ENCODE assay signal across 12 cellular contexts in genomic region chr1:99704356-99704816, GRCh38. TPM values are rescaled to one million over a fixed set of nuclear protein-coding genes. Genes with fewer than 3 reads are reported as not detected.
DNase-seq lines count a peak whose midpoint lies in the region; ATAC-seq lines count a peak whose summit lies in the region.
"Had no signal": no experiment of that assay in that cellular context is flagged by ENCODE, and none has a peak within 500 bp of the region (broad histone marks: within the 10 kb centered on the region; RNA-seq: fewer than 3 reads in every experiment).

No MANE protein-coding gene starts in this region.

- H3K4me3 ChIP-seq in skeletal muscle satellite cell (ENCODE audit: low read length): peak overlapping the region; percentile 36
- no peak overlapping the region for H3K4me3 ChIP-seq in CD8-positive, alpha-beta memory T cell (ENCODE audit: low read length)

- no peaks in the 10 kb centered on the region for H3K36me3 Mint-ChIP-seq in activated T-helper 17 cell treated with anti-CD3 and anti-CD28 coated beads, Interleukin-2, amount 50 U/mL, for 72 hours (ENCODE audit: low read depth)
- H3K36me3 Mint-ChIP-seq in CD8-positive, alpha-beta memory T cell: peaks cover 0 to 3% (median 0%) of the 10 kb centered on the region in 3 donors
- H3K36me3 Mint-ChIP-seq: activated naive CD8-positive, alpha-beta T cell had no signal

- peak overlapping the region; percentile 75 for H3K27ac Mint-ChIP-seq in activated T-helper 17 cell treated with anti-CD3 and anti-CD28 coated beads, Interleukin-2, amount 50 U/mL, for 72 hours
- H3K27ac Mint-ChIP-seq in CD8-positive, alpha-beta memory T cell: no peak overlapping the region
- H3K27ac Mint-ChIP-seq: activated naive CD8-positive, alpha-beta T cell had no signal

- no peak overlapping the region for H3K27ac ChIP-seq in CD8-positive, alpha-beta memory T cell (ENCODE audit: low read depth, low read length)

- no peaks in the 10 kb centered on the region for H3K9me3 Mint-ChIP-seq in activated T-helper 17 cell treated with anti-CD3 and anti-CD28 coated beads, Interleukin-2, amount 50 U/mL, for 72 hours
- no peaks in the 10 kb centered on the region for H3K9me3 Mint-ChIP-seq in CD8-positive, alpha-beta memory T cell

- DNase-seq in activated naive CD4-positive, alpha-beta T cell treated with Interleukin-2 at 50 U/mL for 16 hours: peak; percentile 3
- DNase-seq in activated naive CD4-positive, alpha-beta T cell treated with anti-CD3 and anti-CD28 coated beads, Interleukin-2, amount 50 U/mL, for 16 hours: no peak
- peak; percentile 21 for DNase-seq in NCI-H2171 treated with DMSO at 0.1 percent for 48 hours (lab: John Stamatoyannopoulos, UW)
- DNase-seq in CD8-positive, alpha-beta memory T cell: no peak
- no peak for DNase-seq in activated CD4-positive, alpha-beta T cell treated with anti-CD3 and anti-CD28 coated beads for 1 hour
- DNase-seq: DMS153, NCI-H226, T-helper 9 cell had no signal

- peak overlapping the region; percentile 38 for H3K4me2 ChIP-seq in skeletal muscle satellite cell (ENCODE audit: low read length)

- CTCF ChIA-PET in CD8-positive, alpha-beta memory T cell (lab: Charles Lee): interaction anchor here (1.4 to 2.2 kb wide), 2 partner anchors 10 to 20 kb away, joined by 3 to 7 read pairs; no protein-coding TSS in a partner anchor

- POLR2A ChIA-PET in CD8-positive, alpha-beta memory T cell (lab: Charles Lee): no interaction called here

- no peak for ATAC-seq in activated T-helper 17 cell treated with anti-CD3 and anti-CD28 coated beads, Interleukin-2, amount 50 U/mL, for 72 hours (replicated peaks)
- no peak for ATAC-seq in HG02973 (IDR thresholded peaks at IDR 0.05; ENCODE audit: unreplicated experiment)

- peaks cover 9% of the 10 kb centered on the region for H3K4me1 ChIP-seq in skeletal muscle satellite cell (ENCODE audit: control insufficient read depth, insufficient read depth, low read length)
- H3K4me1 ChIP-seq in CD8-positive, alpha-beta memory T cell (ENCODE audit: insufficient read depth, low read length): peaks cover 8% of the 10 kb centered on the region

- H3K4me1 Mint-ChIP-seq in activated T-helper 17 cell treated with anti-CD3 and anti-CD28 coated beads, Interleukin-2, amount 50 U/mL, for 72 hours: peaks cover 8% of the 10 kb centered on the region
- peaks cover 11 to 20% (median 19%) of the 10 kb centered on the region in 3 donors for H3K4me1 Mint-ChIP-seq in CD8-positive, alpha-beta memory T cell

- peaks cover 4% of the 10 kb centered on the region for H3K27me3 Mint-ChIP-seq in activated T-helper 17 cell treated with anti-CD3 and anti-CD28 coated beads, Interleukin-2, amount 50 U/mL, for 72 hours
- H3K27me3 Mint-ChIP-seq in CD8-positive, alpha-beta memory T cell: peaks cover 7 to 24% of the 10 kb centered on the region in 2 donors

- no peaks in the 10 kb centered on the region for H3K27me3 ChIP-seq in skeletal muscle satellite cell (ENCODE audit: control insufficient read depth, insufficient read depth, low read length)
- H3K27me3 ChIP-seq in CD8-positive, alpha-beta memory T cell (ENCODE audit: insufficient read depth, low read length, poor library complexity, severe bottlenecking): no peaks in the 10 kb centered on the region

- no peak overlapping the region for H3K9ac ChIP-seq in skeletal muscle satellite cell (ENCODE audit: low read depth, low read length)

- no peaks in the 10 kb centered on the region for H3K36me3 ChIP-seq in skeletal muscle satellite cell (ENCODE audit: insufficient read depth, low read length)
- H3K36me3 ChIP-seq in CD8-positive, alpha-beta memory T cell (ENCODE audit: insufficient read depth, low read length): no peaks in the 10 kb centered on the region

- H3K4me3 Mint-ChIP-seq in activated T-helper 17 cell treated with anti-CD3 and anti-CD28 coated beads, Interleukin-2, amount 50 U/mL, for 72 hours: peak overlapping the region; percentile 70
- H3K4me3 Mint-ChIP-seq in CD8-positive, alpha-beta memory T cell: peak overlapping the region in 1 of 7 donors; percentile 49
- H3K4me3 Mint-ChIP-seq: activated naive CD8-positive, alpha-beta T cell had no signal

- H3K9me3 ChIP-seq in skeletal muscle satellite cell (replicated peaks; ENCODE audit: low read length): no peaks in the 10 kb centered on the region
- H3K9me3 ChIP-seq in CD8-positive, alpha-beta memory T cell (ENCODE audit: low read length): no peaks in the 10 kb centered on the region

RNA-seq across cellular contexts. Expression of gene PALMD, which starts 58.5 kb away (rescaled TPM):
- not detected for total RNA-seq in activated T-helper 17 cell treated with anti-CD3 and anti-CD28 coated beads, Interleukin-2, amount 50 U/mL, for 72 hours
- 2.0 and 3.7 TPM in 2 replicates for total RNA-seq in skeletal muscle satellite cell (2012; rRNA removed)
- total RNA-seq in CD8-positive, alpha-beta memory T cell: not detected
- not detected for polyA plus RNA-seq in CD8-positive, alpha-beta memory T cell

Comparison
In these comparisons a context has a peak if more than half of its experiments do, and no peak if none do; other contexts are left out.
1. DNase-seq: peak in activated naive CD4-positive, alpha-beta T cell treated with Interleukin-2 at 50 U/mL for 16 hours (single experiment) and NCI-H2171 treated with DMSO at 0.1 percent for 48 hours (single experiment); none in activated naive CD4-positive, alpha-beta T cell treated with anti-CD3 and anti-CD28 coated beads, Interleukin-2, amount 50 U/mL, for 16 hours (single experiment), CD8-positive, alpha-beta memory T cell (0 of 5) and activated CD4-positive, alpha-beta T cell treated with anti-CD3 and anti-CD28 coated beads for 1 hour (single experiment).